2 cellular contexts compared by ENCODE assay signal in genomic region chrY:25047233-25047632, GRCh38. TPM values are rescaled to one million over a fixed set of nuclear protein-coding genes. Genes with fewer than 3 reads are reported as not detected.
"Had no signal": no experiment of that assay in that cellular context is flagged by ENCODE, and none has a peak within 500 bp of the region (broad histone marks: within the 10 kb centered on the region; RNA-seq: fewer than 3 reads in every experiment).

No MANE protein-coding gene starts in this region.

RNA-seq across cellular contexts. Expression of gene BPY2C, which starts 4.7 kb away (rescaled TPM):
- total RNA-seq: G401, GM12878 had no signal
